9 cellular contexts compared by ENCODE assay signal in the genomic region with DNA sequence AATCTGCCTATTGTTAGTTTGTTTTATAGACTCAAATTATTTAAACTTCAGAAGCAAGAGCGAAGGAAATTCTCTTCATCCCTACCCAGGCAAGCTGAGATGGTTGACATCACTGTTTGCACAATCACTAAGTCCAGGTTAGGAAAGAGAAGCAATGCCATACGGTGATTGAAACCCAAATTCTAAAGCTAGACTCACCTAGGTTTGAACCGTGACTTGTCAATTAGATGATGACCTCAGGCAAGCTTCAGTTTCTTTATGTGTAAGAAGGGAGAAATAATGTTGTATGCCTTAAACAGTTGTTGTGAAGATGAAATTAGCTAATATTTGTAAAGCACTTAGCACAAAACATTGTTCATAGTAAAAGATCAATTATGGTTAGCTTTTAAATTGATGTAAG.
A peak's percentile ranks its signal among the peaks of the same experiment; 100 is the strongest.
DNase-seq lines count a peak whose midpoint lies in the region; ATAC-seq, FAIRE-seq and TF ChIP-seq lines count a peak whose summit lies in the region.
"Had no signal": no experiment of that assay in that cellular context is flagged by ENCODE, and none has a peak within 500 bp of the region (broad histone marks: within the 10 kb centered on the region; RNA-seq: fewer than 3 reads in every experiment).

No MANE protein-coding gene starts in this region.

- no peak for TF ChIP-seq POLR2A in A549 (IDR thresholded peaks at IDR 0.05; ENCODE audit: low read length)

- no peaks in the 10 kb centered on the region for H3K27me3 Mint-ChIP-seq in T-helper 17 cell

- POLR2A ChIA-PET in A549 (lab: Yijun Ruan, JAX): no interaction called here

- TF ChIP-seq RAD21 in A549 (conservative IDR thresholded peaks at IDR 0.05 in 1 of 2, IDR thresholded peaks at IDR 0.05 in 1 of 2): no peak

- 90% methylated on average over 3 of the region's 3 CpGs for WGBS in A549 (ENCODE audit: missing lambda C conversion rate)

- FAIRE-seq in A549 (lab: Jason Lieb, UNC): peak; percentile 54

- H3K4me3 Mint-ChIP-seq in T-helper 17 cell: peak overlapping the region; percentile 61

- peaks cover 58% of the 10 kb centered on the region for H3K4me1 Mint-ChIP-seq in T-helper 17 cell

- no peak for TF ChIP-seq EP300 in A549 (IDR thresholded peaks at IDR 0.05)

- no peak for TF ChIP-seq CTCF in A549 (IDR thresholded peaks at IDR 0.05)

- peak overlapping the region in 1 of 2 experiments; percentile 60; a peak in 3 of 6 replicates for H3K27ac ChIP-seq in A549

- no peak overlapping the region for H3K4me2 ChIP-seq in A549

- no peak for DNase-seq in A549 (ENCODE audit: low read depth in 1 of 2, low spot score in 1 of 2)
- no peak for DNase-seq in T-helper 17 cell
- no peak for DNase-seq in DMS53 treated with DMSO at 0.1 percent for 48 hours (lab: John Stamatoyannopoulos, UW; ENCODE audit: unreplicated experiment)
- no peak for DNase-seq in CD1c-positive myeloid dendritic cell (ENCODE audit: extremely low spot score)
- no peak for DNase-seq in stimulated activated naive CD4-positive, alpha-beta T cell treated with Interleukin-2 at 50 U/mL for 16 hours (lab: John Stamatoyannopoulos, UW)
- no peak for DNase-seq in Right ventricle myocardium superior
- DNase-seq: activated gamma-delta T cell had no signal

- ATAC-seq in A549 (no peak), GM18519 (IDR thresholded peaks at IDR 0.05; ENCODE audit: low FRiP score, unreplicated experiment) (peak; percentile 81), HG02798 (IDR thresholded peaks at IDR 0.05; ENCODE audit: poor library complexity, unreplicated experiment) (peak; percentile 67), T-helper 17 cell (no peak), Right ventricle myocardium superior (ENCODE audit: poor library complexity) (no peak)

- no peak overlapping the region for H3K4me3 ChIP-seq in A549

- peaks cover 14% of the 10 kb centered on the region; the same call in 2 of the 3 replicates for H3K4me1 ChIP-seq in A549

- intact Hi-C loops in Right ventricle myocardium superior (cut with DNase I): no loop called here

- peak overlapping the region; percentile 89 for H3K27ac Mint-ChIP-seq in T-helper 17 cell

- no peaks in the 10 kb centered on the region for H3K36me3 Mint-ChIP-seq in T-helper 17 cell (ENCODE audit: low read depth)

- CTCF ChIA-PET in A549 (lab: Yijun Ruan, JAX): interaction anchor here (0.6 to 1.5 kb wide), 3 partner anchors 11 to 388 kb away, joined by 3 to 5 read pairs (median 4); no protein-coding TSS in a partner anchor

- peaks cover 10% of the 10 kb centered on the region; the same call in 2 of the 3 replicates for H3K9me3 ChIP-seq in A549
- H3K9me3 ChIP-seq in T-helper 17 cell (ENCODE audit: control insufficient read depth, low read length, poor library complexity, severe bottlenecking): no peaks in the 10 kb centered on the region

TF ChIP-seq in A549, 52 proteins besides CTCF, POLR2A, EP300 and RAD21:
- TF ChIP-seq HOXB5 (CRISPR knock-in tag; IDR thresholded peaks at IDR 0.05): no peak
- no peak for TF ChIP-seq PHF8 (IDR thresholded peaks at IDR 0.05; ENCODE audit: borderline replicate concordance, low read depth)
- no peak for TF ChIP-seq JUN (IDR thresholded peaks at IDR 0.05)

Comparison
In these comparisons a context has a peak if more than half of its experiments do, and no peak if none do; other contexts are left out.
1. ATAC-seq: peak in GM18519 (single experiment) and HG02798 (single experiment); none in A549 (0 of 2), T-helper 17 cell (single experiment) and Right ventricle myocardium superior (single experiment).